Comparison of ENCODE assay signal across 25 cellular contexts in the genomic region with DNA sequence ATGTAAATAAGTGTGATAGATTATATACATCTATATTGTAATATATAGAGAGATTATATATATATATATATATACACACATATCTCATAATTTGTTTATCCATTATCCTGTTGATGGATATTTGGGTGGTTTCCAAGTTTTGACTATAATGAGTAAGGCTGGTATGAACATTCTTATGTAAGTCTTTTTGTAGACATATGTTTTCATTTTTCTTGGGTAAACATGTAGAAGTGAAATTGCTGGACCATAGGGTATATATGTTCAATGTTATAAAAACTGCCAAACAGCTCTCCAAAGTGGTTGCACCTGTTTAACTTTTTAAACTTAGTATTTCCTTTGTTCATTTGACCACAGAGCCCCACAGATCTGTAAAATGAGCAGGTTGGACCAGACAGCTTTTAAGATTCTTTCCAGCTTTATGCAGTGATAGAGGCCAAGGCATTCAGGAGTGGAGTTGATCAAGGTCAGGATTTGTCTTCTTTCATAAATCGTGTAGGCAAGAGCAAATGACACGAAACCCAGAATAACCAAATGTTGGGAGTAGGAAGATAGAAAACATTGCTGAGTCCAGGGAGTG.
"Had no signal": no experiment of that assay in that cellular context is flagged by ENCODE, and none has a peak within 500 bp of the region (broad histone marks: within the 10 kb centered on the region; RNA-seq: fewer than 3 reads in every experiment).

No MANE protein-coding gene starts in this region.

- ATAC-seq: activated CD4-positive, CD25-positive, alpha-beta regulatory T cell treated with anti-CD3 and anti-CD28 coated beads, Interleukin-2, amount 50 U/mL, for 24 hours; activated CD8-positive, alpha-beta memory T cell treated with anti-CD3 and anti-CD28 coated beads, Interleukin-2, amount 10 ng/mL, durations not matched to agents 7 days and 5 days; esophagus mucosa; heart left ventricle; left colon; naive thymus-derived CD4-positive, alpha-beta T cell; sciatic nerve had no signal

- H3K9me3 ChIP-seq: heart left ventricle, testis had no signal

- H2AFZ ChIP-seq: neural progenitor cell had no signal

- H3K9ac ChIP-seq: neural progenitor cell had no signal

- H3K9me3 Mint-ChIP-seq: activated CD4-positive, alpha-beta memory T cell treated with anti-CD3 and anti-CD28 coated beads, Interleukin-2, amount 10 ng/mL, durations not matched to agents 7 days and 5 days; activated CD4-positive, alpha-beta T cell treated with anti-CD3 and anti-CD28 coated beads, Interleukin-2, amount 10 ng/mL, durations not matched to agents 24 days and 14 days; activated naive CD4-positive, alpha-beta T cell treated with anti-CD3 and anti-CD28 coated beads, Interleukin-2, amount 50 U/mL, for 24 hours; brain; type B pancreatic cell had no signal

- DNase-seq: activated CD4-positive, alpha-beta memory T cell treated with anti-CD3 and anti-CD28 coated beads, Interleukin-2, amount 10 ng/mL, durations not matched to agents 7 days and 5 days; activated CD4-positive, alpha-beta T cell treated with anti-CD3 and anti-CD28 coated beads, Interleukin-2, amount 10 ng/mL, durations not matched to agents 24 days and 14 days; activated CD8-positive, alpha-beta memory T cell treated with anti-CD3 and anti-CD28 coated beads, Interleukin-2, amount 10 ng/mL, durations not matched to agents 7 days and 5 days; activated gamma-delta T cell; activated T-cell treated with anti-CD3 and anti-CD28 coated beads for 4 hours; aorta; caudate nucleus; effector memory CD4-positive, alpha-beta T cell; heart left ventricle; left colon; mesenchymal stem cell; naive thymus-derived CD4-positive, alpha-beta T cell; posterior cingulate gyrus; small intestine; stimulated activated CD4-positive, alpha-beta T cell treated with anti-CD3 and anti-CD28 coated beads, Interleukin-2, amount 100 ng/mL, for 24 hours; stimulated activated naive CD4-positive, alpha-beta T cell; testis had no signal

- H3K4me1 Mint-ChIP-seq: neural progenitor cell had no signal

- H3K27me3 ChIP-seq: heart left ventricle, neural progenitor cell, testis had no signal

- H3K4me3 Mint-ChIP-seq: activated CD4-positive, alpha-beta memory T cell treated with anti-CD3 and anti-CD28 coated beads, Interleukin-2, amount 10 ng/mL, durations not matched to agents 7 days and 5 days; activated CD4-positive, alpha-beta T cell treated with anti-CD3 and anti-CD28 coated beads, Interleukin-2, amount 10 ng/mL, durations not matched to agents 24 days and 14 days; activated CD8-positive, alpha-beta memory T cell treated with anti-CD3 and anti-CD28 coated beads, Interleukin-2, amount 10 ng/mL, durations not matched to agents 7 days and 5 days; activated naive CD4-positive, alpha-beta T cell treated with anti-CD3 and anti-CD28 coated beads, Interleukin-2, amount 50 U/mL, for 24 hours; brain; naive thymus-derived CD4-positive, alpha-beta T cell; neural progenitor cell; type B pancreatic cell had no signal

- H3K4me3 ChIP-seq: heart left ventricle, neural progenitor cell, testis had no signal

- H3K36me3 Mint-ChIP-seq: activated naive CD4-positive, alpha-beta T cell treated with anti-CD3 and anti-CD28 coated beads, Interleukin-2, amount 50 U/mL, for 24 hours; brain; neural progenitor cell; type B pancreatic cell had no signal

- H3K27me3 Mint-ChIP-seq: activated CD4-positive, alpha-beta memory T cell treated with anti-CD3 and anti-CD28 coated beads, Interleukin-2, amount 10 ng/mL, durations not matched to agents 7 days and 5 days; activated naive CD4-positive, alpha-beta T cell treated with anti-CD3 and anti-CD28 coated beads, Interleukin-2, amount 50 U/mL, for 24 hours had no signal

- H3K36me3 ChIP-seq: heart left ventricle, neural progenitor cell had no signal

- H3K4me1 ChIP-seq: neural progenitor cell, testis had no signal

- H3K27ac Mint-ChIP-seq: activated CD4-positive, alpha-beta memory T cell treated with anti-CD3 and anti-CD28 coated beads, Interleukin-2, amount 10 ng/mL, durations not matched to agents 7 days and 5 days; activated CD4-positive, alpha-beta T cell treated with anti-CD3 and anti-CD28 coated beads, Interleukin-2, amount 10 ng/mL, durations not matched to agents 24 days and 14 days; activated CD8-positive, alpha-beta memory T cell treated with anti-CD3 and anti-CD28 coated beads, Interleukin-2, amount 10 ng/mL, durations not matched to agents 7 days and 5 days; activated naive CD4-positive, alpha-beta T cell treated with anti-CD3 and anti-CD28 coated beads, Interleukin-2, amount 50 U/mL, for 24 hours; brain; naive thymus-derived CD4-positive, alpha-beta T cell; neural progenitor cell; type B pancreatic cell had no signal

- H3K27ac ChIP-seq: heart left ventricle, neural progenitor cell, testis, VCaP had no signal

- H3K4me2 ChIP-seq: neural progenitor cell had no signal
